In genomic region chr17:68020451-68020779, GRCh38 we compare ENCODE assay signal across 8 cellular contexts. TPM values are rescaled to one million over a fixed set of nuclear protein-coding genes. Genes with fewer than 3 reads are reported as not detected.
DNase-seq lines count a peak whose midpoint lies in the region; ATAC-seq and TF ChIP-seq lines count a peak whose summit lies in the region.

No MANE protein-coding gene starts in this region.

- H3K27ac ChIP-seq in SK-N-MC: peak overlapping the region; percentile 71; the same call in 1 of the 2 replicates
- peak overlapping the region; percentile 71 to 84 for H3K27ac ChIP-seq in ovary

- intact Hi-C loops in ovary (cut with DNase I): no loop called here

- POLR2A ChIA-PET in AG04449 (lab: Yijun Ruan, JAX): interaction anchor here (1.7 kb wide), 1 partner anchor 27 kb away, joined by 5 read pairs; no protein-coding TSS in a partner anchor

- peak; percentile 22 for ATAC-seq in GM19438 (IDR thresholded peaks at IDR 0.05; ENCODE audit: low read depth, unreplicated experiment)
- no peak for ATAC-seq in GM18519 (IDR thresholded peaks at IDR 0.05; ENCODE audit: low FRiP score, unreplicated experiment)

- no peak for TF ChIP-seq POLR2A in ovary (IDR thresholded peaks at IDR 0.05)

- H3K36me3 ChIP-seq in SK-N-MC (ENCODE audit: insufficient read depth, low read length): no peaks in the 10 kb centered on the region
- H3K36me3 ChIP-seq in ovary: no peaks in the 10 kb centered on the region

- CTCF ChIA-PET in AG04449 (lab: Yijun Ruan, JAX): interaction anchor here (1.1 to 2.4 kb wide), 5 partner anchors 13 to 180 kb away, joined by 4 to 11 read pairs (median 8); no protein-coding TSS in a partner anchor

- TF ChIP-seq CTCF in AG04449 (IDR thresholded peaks at IDR 0.05; ENCODE audit: insufficient read depth, low read length, missing control alignments) (no peak), fibroblast of mammary gland (conservative IDR thresholded peaks at IDR 0.05; ENCODE audit: control insufficient read depth, insufficient read depth, low read depth, low read length) (no peak), ovary (IDR thresholded peaks at IDR 0.05) (no peak)

- no peaks in the 10 kb centered on the region for H3K27me3 ChIP-seq in ovary

- no peaks in the 10 kb centered on the region for H3K9me3 ChIP-seq in SK-N-MC (ENCODE audit: low read depth, low read length)
- no peaks in the 10 kb centered on the region for H3K9me3 ChIP-seq in ovary

- H3K4me1 ChIP-seq in ovary (ENCODE audit: insufficient read depth): no peaks in the 10 kb centered on the region

- WGBS in ovary, 3 donors: 1 to 2% (median 1%) methylated on average over 10 of the region's 10 CpGs

- DNase-seq in AG04449 (ENCODE audit: low read depth, low spot score): no peak
- DNase-seq in SK-N-MC (ENCODE audit: low read depth, low spot score): no peak
- peak; percentile 10 for DNase-seq in fibroblast of mammary gland (ENCODE audit: low read depth)
- DNase-seq in ovary: no peak
- DNase-seq in NCI-H2171 treated with DMSO at 0.1 percent for 48 hours (lab: John Stamatoyannopoulos, UW): no peak
- no peak for DNase-seq in DMS153 treated with DMSO at 0.1 percent for 48 hours (lab: John Stamatoyannopoulos, UW; ENCODE audit: unreplicated experiment)

- H3K4me3 ChIP-seq in AG04449 (ENCODE audit: low read depth, low read length): peak overlapping the region; percentile 67
- H3K4me3 ChIP-seq in SK-N-MC: peak overlapping the region; percentile 87
- peak overlapping the region; percentile 60 for H3K4me3 ChIP-seq in fibroblast of mammary gland (ENCODE audit: control insufficient read depth, low read depth, low read length)
- H3K4me3 ChIP-seq in ovary: peak overlapping the region; percentile 63

- H3K9ac ChIP-seq in SK-N-MC (ENCODE audit: insufficient read length): peak overlapping the region; percentile 87

- TF ChIP-seq EP300 in ovary (IDR thresholded peaks at IDR 0.05): no peak

RNA-seq across cellular contexts. Expression of gene KPNA2, which starts 15.1 kb away (rescaled TPM):
- 10 to 100 TPM in 6 of 7 donors, 1 to 10 TPM in 1; 4.3 to 18.0 (median 12.1) TPM for total RNA-seq in ovary
- 10 to 100 TPM in 1 of 2 donors, 1 to 10 TPM in 1; 6.0 to 24.3 TPM for polyA plus RNA-seq in ovary

RNA-seq across cellular contexts. Expression of gene C17orf58, which starts 24.1 kb away (rescaled TPM):
- total RNA-seq in ovary: 10 to 100 TPM in 1 of 7 donors, 1 to 10 TPM in 6; 4.2 to 12.2 (median 6.5) TPM
- 10 to 100 TPM in 1 of 2 donors, 1 to 10 TPM in 1; 6.7 to 16.2 TPM for polyA plus RNA-seq in ovary
